Comparison of ENCODE assay signal across 8 cellular contexts in the genomic region with DNA sequence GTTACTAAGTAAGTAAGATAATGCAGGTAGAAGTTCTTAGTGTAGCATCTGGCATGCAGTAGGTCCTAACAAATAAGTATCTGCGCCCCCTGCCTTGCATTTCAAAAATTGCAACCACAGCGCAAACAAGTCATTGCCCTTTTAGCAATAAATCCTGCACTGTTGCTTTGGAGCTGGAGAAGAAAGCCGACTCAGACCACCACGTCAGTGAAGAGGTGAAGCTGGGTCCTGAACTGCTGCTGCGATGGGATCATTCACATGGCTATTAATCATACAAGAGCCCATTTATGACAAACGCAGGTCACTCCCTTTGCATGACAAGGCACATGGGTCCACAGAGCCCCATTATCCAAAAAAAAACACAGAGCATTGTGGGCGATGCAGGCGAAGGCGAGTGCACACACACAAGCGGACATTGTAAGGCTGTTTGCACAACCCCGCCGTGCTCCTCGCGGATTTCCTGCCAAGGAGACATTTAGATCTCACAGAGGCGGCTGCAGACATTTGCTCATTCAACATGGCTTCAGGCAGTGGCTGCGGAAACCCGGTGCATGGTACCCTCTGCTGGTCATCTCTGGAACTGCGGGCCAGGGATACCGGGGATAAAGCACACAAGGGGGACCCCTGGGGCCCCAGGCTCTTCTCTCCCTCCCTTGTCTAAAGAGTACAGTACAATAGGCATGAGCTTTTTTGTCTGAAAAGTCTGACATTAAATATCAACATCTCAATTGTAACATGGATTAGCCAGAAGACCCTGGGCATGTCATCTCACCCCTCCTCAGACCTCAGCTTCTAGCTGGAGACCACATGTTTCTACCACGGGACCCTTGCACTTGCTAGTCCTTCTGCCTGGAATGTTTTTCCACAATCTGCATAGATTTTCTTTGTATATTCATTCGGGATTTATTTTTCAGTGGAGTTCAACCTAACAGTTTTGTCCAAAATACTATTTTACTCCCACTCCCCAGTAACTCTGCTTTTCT. TPM values are rescaled to one million over a fixed set of nuclear protein-coding genes. Genes with fewer than 3 reads are reported as not detected.
DNase-seq lines count a peak whose midpoint lies in the region; ATAC-seq and TF ChIP-seq lines count a peak whose summit lies in the region.

No MANE protein-coding gene starts in this region.

- peak; percentile 89 for ATAC-seq in GM19328 (IDR thresholded peaks at IDR 0.05; ENCODE audit: unreplicated experiment)
- ATAC-seq in HG03460 (IDR thresholded peaks at IDR 0.05; ENCODE audit: unreplicated experiment): peak; percentile 81

- H3K4me3 Mint-ChIP-seq in CD14-positive monocyte: peak overlapping the region; percentile 67 to 87
- peak overlapping the region; percentile 69 for H3K4me3 Mint-ChIP-seq in activated CD4-positive, alpha-beta memory T cell treated with anti-CD3 and anti-CD28 coated beads for 36 hours

- peak overlapping the region; percentile 81 to 91 (median 84) for H3K27ac Mint-ChIP-seq in CD14-positive monocyte
- H3K27ac Mint-ChIP-seq in activated CD4-positive, alpha-beta memory T cell treated with anti-CD3 and anti-CD28 coated beads for 36 hours: no peak overlapping the region

- H3K36me3 Mint-ChIP-seq in CD14-positive monocyte: peaks cover 74 to 79% of the 10 kb centered on the region in 2 donors
- H3K36me3 Mint-ChIP-seq in activated CD4-positive, alpha-beta memory T cell treated with anti-CD3 and anti-CD28 coated beads for 36 hours: no peaks in the 10 kb centered on the region

- DNase-seq in CD14-positive monocyte (ENCODE audit: low spot score) (peak; percentile 84), NCI-H524 treated with DMSO at 0.1 percent for 48 hours (lab: John Stamatoyannopoulos, UW) (peak; percentile 48), medulla oblongata (ENCODE audit: extremely low spot score) (peak; percentile 88)
- DNase-seq in activated CD4-positive, alpha-beta memory T cell treated with anti-CD3 and anti-CD28 coated beads for 36 hours: peak; percentile 90
- peak; percentile 74 for DNase-seq in effector CD8-positive, alpha-beta T cell (lab: John Stamatoyannopoulos, UW)
- DNase-seq in stimulated activated CD8-positive, alpha-beta memory T cell treated with anti-CD3 and anti-CD28 coated beads, Interleukin-12 subunit alpha, Interleukin-12 subunit beta, amount 100 ng/mL, for 1 hour (ENCODE audit: low read depth): peak; percentile 67

- no peaks in the 10 kb centered on the region for H3K9me3 Mint-ChIP-seq in CD14-positive monocyte
- H3K9me3 Mint-ChIP-seq in activated CD4-positive, alpha-beta memory T cell treated with anti-CD3 and anti-CD28 coated beads for 36 hours: no peaks in the 10 kb centered on the region

- H3K27me3 Mint-ChIP-seq in CD14-positive monocyte (ENCODE audit: low read depth in 3 of 3): peaks cover 0 to 4% (median 0%) of the 10 kb centered on the region in 3 donors
- peaks cover 8% of the 10 kb centered on the region for H3K27me3 Mint-ChIP-seq in activated CD4-positive, alpha-beta memory T cell treated with anti-CD3 and anti-CD28 coated beads for 36 hours

- peak; percentile 99 for TF ChIP-seq CTCF in CD14-positive monocyte (IDR thresholded peaks at IDR 0.05)

- intact Hi-C loops in CD14-positive monocyte (cut with micrococcal nuclease): loop anchor here in 1 of 2 donors (5.0 kb wide), 2 partner anchors 52 to 148 kb away; no protein-coding TSS in a partner anchor
- intact Hi-C loops in activated CD4-positive, alpha-beta memory T cell treated with anti-CD3 and anti-CD28 coated beads for 36 hours (cut with micrococcal nuclease): loop anchor here (1.0 kb wide), 2 partner anchors 56 to 148 kb away; no protein-coding TSS in a partner anchor

- peaks cover 35% of the 10 kb centered on the region for H3K4me1 Mint-ChIP-seq in CD14-positive monocyte
- H3K4me1 Mint-ChIP-seq in activated CD4-positive, alpha-beta memory T cell treated with anti-CD3 and anti-CD28 coated beads for 36 hours (ENCODE audit: low read depth): peaks cover 2% of the 10 kb centered on the region

- CTCF ChIA-PET in activated CD4-positive, alpha-beta memory T cell treated with anti-CD3 and anti-CD28 coated beads for 36 hours (lab: Charles Lee): interaction anchor here (0.6 to 3.0 kb wide), 30 partner anchors 9 to 977 kb away, joined by 3 to 39 read pairs (median 4); partner anchors contain the start of gene MYCN

- POLR2A ChIA-PET in activated CD4-positive, alpha-beta memory T cell treated with anti-CD3 and anti-CD28 coated beads for 36 hours (lab: Charles Lee): no interaction called here

RNA-seq across cellular contexts. Expression of gene CYRIA, which starts 56.7 kb away (rescaled TPM):
- polyA plus RNA-seq in CD14-positive monocyte: 100 to 1,000 TPM in 1 of 2 donors, 10 to 100 TPM in 1; 72.4 to 101 TPM
- under 1 TPM; 0.81 to 0.99 TPM for total RNA-seq in activated CD4-positive, alpha-beta memory T cell treated with anti-CD3 and anti-CD28 coated beads for 36 hours

Comparison
In these comparisons a context has a peak if more than half of its experiments do, and no peak if none do; other contexts are left out.
1. Peak in every context shown above with its lines: DNase-seq and ATAC-seq.